In genomic region chr17:78185981-78186688, GRCh38 we compare ENCODE assay signal across 7 cellular contexts. TPM values are rescaled to one million over a fixed set of nuclear protein-coding genes. Genes with fewer than 3 reads are reported as not detected.
DNase-seq lines count a peak whose midpoint lies in the region; ATAC-seq lines count a peak whose summit lies in the region.
"Had no signal": no experiment of that assay in that cellular context is flagged by ENCODE, and none has a peak within 500 bp of the region (broad histone marks: within the 10 kb centered on the region; RNA-seq: fewer than 3 reads in every experiment).

No MANE protein-coding gene starts in this region.

- POLR2A ChIA-PET in naive thymus-derived CD4-positive, alpha-beta T cell (lab: Charles Lee): interaction anchor here (1.5 kb wide), 1 partner anchor 42 kb away, joined by 3 read pairs; no protein-coding TSS in a partner anchor

- peaks cover 9% of the 10 kb centered on the region for H3K4me1 Mint-ChIP-seq in activated T-cell treated with anti-CD3 and anti-CD28 coated beads, Interleukin-2, amount 50 U/mL, for 4 hours (ENCODE audit: low read depth)
- H3K4me1 Mint-ChIP-seq in activated naive CD8-positive, alpha-beta T cell (ENCODE audit: low read depth): peaks cover 12% of the 10 kb centered on the region
- H3K4me1 Mint-ChIP-seq in naive thymus-derived CD4-positive, alpha-beta T cell: peaks cover 0 to 42% (median 13%) of the 10 kb centered on the region in 7 donors

- H3K27ac ChIP-seq in naive thymus-derived CD4-positive, alpha-beta T cell (ENCODE audit: low read depth, low read length): no peak overlapping the region

- no peaks in the 10 kb centered on the region for H3K36me3 Mint-ChIP-seq in activated T-cell treated with anti-CD3 and anti-CD28 coated beads, Interleukin-2, amount 50 U/mL, for 4 hours (ENCODE audit: insufficient read depth)
- no peaks in the 10 kb centered on the region for H3K36me3 Mint-ChIP-seq in activated naive CD8-positive, alpha-beta T cell
- peaks cover 0 to 3% (median 0%) of the 10 kb centered on the region in 5 donors for H3K36me3 Mint-ChIP-seq in naive thymus-derived CD4-positive, alpha-beta T cell

- DNase-seq in activated T-cell treated with anti-CD3 and anti-CD28 coated beads, Interleukin-2, amount 50 U/mL, for 4 hours: no peak
- DNase-seq in activated T-cell treated with anti-CD3 and anti-CD28 coated beads for 4 hours: no peak
- no peak for DNase-seq in naive thymus-derived CD4-positive, alpha-beta T cell
- DNase-seq in stimulated activated naive CD4-positive, alpha-beta T cell treated with Interleukin-2 at 50 U/mL for 16 hours (lab: John Stamatoyannopoulos, UW): no peak

- H3K27ac Mint-ChIP-seq in activated naive CD8-positive, alpha-beta T cell: peak overlapping the region; percentile 61
- peak overlapping the region in 3 of 9 donors; percentile 52 to 75 (median 61) for H3K27ac Mint-ChIP-seq in naive thymus-derived CD4-positive, alpha-beta T cell

- no peaks in the 10 kb centered on the region for H3K9me3 Mint-ChIP-seq in activated T-cell treated with anti-CD3 and anti-CD28 coated beads, Interleukin-2, amount 50 U/mL, for 4 hours
- no peaks in the 10 kb centered on the region for H3K9me3 Mint-ChIP-seq in activated naive CD8-positive, alpha-beta T cell (ENCODE audit: low read depth)
- peaks cover 0 to 1% (median 0%) of the 10 kb centered on the region in 11 donors for H3K9me3 Mint-ChIP-seq in naive thymus-derived CD4-positive, alpha-beta T cell

- CTCF ChIA-PET in naive thymus-derived CD4-positive, alpha-beta T cell (lab: Charles Lee): interaction anchor here (1.2 kb wide), 1 partner anchor 9 kb away, joined by 3 read pairs; no protein-coding TSS in a partner anchor

- peaks cover 0 to 5% of the 10 kb centered on the region in 2 donors for H3K4me1 ChIP-seq in naive thymus-derived CD4-positive, alpha-beta T cell (ENCODE audit: control insufficient read depth in 2 of 2, insufficient read depth in 2 of 2, low read length in 2 of 2)

- H3K4me3 Mint-ChIP-seq in activated T-cell treated with anti-CD3 and anti-CD28 coated beads, Interleukin-2, amount 50 U/mL, for 4 hours: peak overlapping the region; percentile 70
- H3K4me3 Mint-ChIP-seq in activated naive CD8-positive, alpha-beta T cell: peak overlapping the region; percentile 80
- peak overlapping the region; percentile 14 to 87 (median 75) for H3K4me3 Mint-ChIP-seq in naive thymus-derived CD4-positive, alpha-beta T cell

- H3K9me3 ChIP-seq in naive thymus-derived CD4-positive, alpha-beta T cell (ENCODE audit: control insufficient read depth in 2 of 3, low read length in 3 of 3): no peaks in the 10 kb centered on the region

- no peak for ATAC-seq in activated T-cell treated with anti-CD3 and anti-CD28 coated beads, Interleukin-2, amount 50 U/mL, for 4 hours
- no peak for ATAC-seq in naive thymus-derived CD4-positive, alpha-beta T cell
- no peak for ATAC-seq in GM18519 (IDR thresholded peaks at IDR 0.05; ENCODE audit: low FRiP score, unreplicated experiment)

- H3K36me3 ChIP-seq in naive thymus-derived CD4-positive, alpha-beta T cell (ENCODE audit: control insufficient read depth in 2 of 3, insufficient read depth in 3 of 3, low read length in 3 of 3): no peaks in the 10 kb centered on the region

- H3K4me3 ChIP-seq in naive thymus-derived CD4-positive, alpha-beta T cell (ENCODE audit: low read length): no peak overlapping the region

- H3K27me3 ChIP-seq in naive thymus-derived CD4-positive, alpha-beta T cell (ENCODE audit: control insufficient read depth in 2 of 2, insufficient read depth in 2 of 2, low read length in 2 of 2): no peaks in the 10 kb centered on the region

- intact Hi-C loops in naive thymus-derived CD4-positive, alpha-beta T cell (cut with micrococcal nuclease): loop anchor here in 1 of 2 donors (2.0 kb wide), 1 partner anchor 17 kb away; the partner anchor contains the start of gene SYNGR2

- H3K27me3 Mint-ChIP-seq in activated T-cell treated with anti-CD3 and anti-CD28 coated beads, Interleukin-2, amount 50 U/mL, for 4 hours (ENCODE audit: low read depth): no peaks in the 10 kb centered on the region
- no peaks in the 10 kb centered on the region for H3K27me3 Mint-ChIP-seq in activated naive CD8-positive, alpha-beta T cell
- no peaks in the 10 kb centered on the region for H3K27me3 Mint-ChIP-seq in naive thymus-derived CD4-positive, alpha-beta T cell

RNA-seq across cellular contexts. Expression of gene TK1, which starts 0.7 kb away (rescaled TPM):
- total RNA-seq in activated T-cell treated with anti-CD3 and anti-CD28 coated beads, Interleukin-2, amount 50 U/mL, for 4 hours: 10 to 100 TPM; 23.0 to 30.3 (median 26.8) TPM
- total RNA-seq in naive thymus-derived CD4-positive, alpha-beta T cell: 10 to 100 TPM in 1 of 5 experiments, 1 to 10 TPM in 1, under 1 TPM in 1, not detected in 2; 0.29 to 57.7 (median 1.0) TPM
- under 1 TPM; 0.20 to 0.28 TPM for polyA plus RNA-seq in naive thymus-derived CD4-positive, alpha-beta T cell

RNA-seq across cellular contexts. Expression of gene AFMID, which starts 1.0 kb away (rescaled TPM):
- 10 to 100 TPM; 15.8 to 16.9 (median 16.1) TPM for total RNA-seq in activated T-cell treated with anti-CD3 and anti-CD28 coated beads, Interleukin-2, amount 50 U/mL, for 4 hours
- 10 to 100 TPM in 1 of 5 experiments, 1 to 10 TPM in 4; 1.2 to 19.2 (median 3.0) TPM for total RNA-seq in naive thymus-derived CD4-positive, alpha-beta T cell
- 1 to 10 TPM in 1 of 2 donors, under 1 TPM in 1; 0.99 to 1.1 TPM for polyA plus RNA-seq in naive thymus-derived CD4-positive, alpha-beta T cell

RNA-seq across cellular contexts. Expression of gene SYNGR2, which starts 17.8 kb away (rescaled TPM):
- total RNA-seq in activated T-cell treated with anti-CD3 and anti-CD28 coated beads, Interleukin-2, amount 50 U/mL, for 4 hours: 100 to 1,000 TPM; 192 to 224 (median 196) TPM
- 100 to 1,000 TPM in 1 of 5 experiments, 10 to 100 TPM in 4; 47.6 to 109 (median 58.6) TPM for total RNA-seq in naive thymus-derived CD4-positive, alpha-beta T cell
- polyA plus RNA-seq in naive thymus-derived CD4-positive, alpha-beta T cell: 100 to 1,000 TPM in 1 of 2 donors, 10 to 100 TPM in 1; 94.6 to 118 TPM

RNA-seq across cellular contexts. Expression of gene BIRC5, which starts 27.9 kb away (rescaled TPM):
- total RNA-seq in activated T-cell treated with anti-CD3 and anti-CD28 coated beads, Interleukin-2, amount 50 U/mL, for 4 hours: 1 to 10 TPM; 5.4 to 10.0 (median 8.5) TPM
- 10 to 100 TPM in 1 of 5 experiments, not detected in 4; 49.0 TPM for total RNA-seq in naive thymus-derived CD4-positive, alpha-beta T cell
- polyA plus RNA-seq in naive thymus-derived CD4-positive, alpha-beta T cell: not detected

RNA-seq across cellular contexts. Expression of gene C17orf99, which starts 40.0 kb away (rescaled TPM):
- not detected for total RNA-seq in activated T-cell treated with anti-CD3 and anti-CD28 coated beads, Interleukin-2, amount 50 U/mL, for 4 hours
- 1 to 10 TPM in 1 of 5 experiments, under 1 TPM in 1, not detected in 3; 0.10 to 1.0 TPM for total RNA-seq in naive thymus-derived CD4-positive, alpha-beta T cell
- polyA plus RNA-seq in naive thymus-derived CD4-positive, alpha-beta T cell: not detected
- total RNA-seq: renal cortical epithelial cell had no signal
